In genomic region chr2:54396107-54396506, GRCh38 we compare ENCODE assay signal across 2 cellular contexts.
TF ChIP-seq lines count a peak whose summit lies in the region.

No MANE protein-coding gene starts in this region.

TF ChIP-seq in PFSK-1, 5 proteins besides CTCF, POLR2A, EP300 and RAD21 (continued from another document):
- TF ChIP-seq REST (IDR thresholded peaks at IDR 0.05; ENCODE audit: insufficient read depth in 1 of 2, low read depth in 2 of 2, low read length in 2 of 2) (peak in 1 of 2 experiments; percentile 64; a peak in 1 of 4 replicates), POLR2AphosphoS5 (IDR thresholded peaks at IDR 0.05; ENCODE audit: low read depth, low read length) (peak; percentile 44; the same call in 1 of the 2 replicates), FOXP2 (optimal IDR thresholded peaks at IDR 0.05; ENCODE audit: borderline replicate concordance, extremely low read depth, extremely low read length, insufficient read depth) (no peak)
TF ChIP-seq in PFSK-1: peak in this region for 3.

TF ChIP-seq in endothelial cell of umbilical vein, 7 proteins besides CTCF, POLR2A, EP300 and RAD21 (continued from another document):
- TF ChIP-seq MYC (IDR thresholded peaks at IDR 0.05; ENCODE audit: low read depth, low read length) (no peak), EZH2 (IDR thresholded peaks at IDR 0.05; ENCODE audit: borderline replicate concordance, low read depth, low read length, severe bottlenecking) (no peak), MAX (IDR thresholded peaks at IDR 0.05; ENCODE audit: insufficient read depth, insufficient read length) (no peak)
TF ChIP-seq in endothelial cell of umbilical vein: peak in this region for 3.
